8 cellular contexts compared by ENCODE assay signal in the genomic region with DNA sequence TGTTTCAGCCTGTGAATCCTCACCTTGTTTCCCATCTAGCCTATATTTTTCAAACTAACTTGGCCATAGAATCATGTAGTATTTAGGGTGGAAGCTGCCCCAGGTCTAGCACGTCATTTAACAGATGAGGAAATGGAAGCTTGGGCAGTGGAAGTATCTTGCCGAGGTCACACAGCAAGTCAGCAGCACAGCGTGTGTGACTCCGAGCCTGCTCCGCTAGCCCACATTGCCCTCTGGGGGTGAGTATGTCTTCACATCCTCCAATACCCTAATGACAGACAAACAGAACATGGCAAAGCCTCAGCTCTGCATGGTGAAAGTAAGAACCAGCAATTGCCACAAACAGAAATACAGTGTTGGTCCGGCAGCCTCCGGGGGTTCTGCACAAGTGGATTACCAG. TPM values are rescaled to one million over a fixed set of nuclear protein-coding genes. Genes with fewer than 3 reads are reported as not detected.
DNase-seq lines count a peak whose midpoint lies in the region; ATAC-seq, FAIRE-seq and TF ChIP-seq lines count a peak whose summit lies in the region.

No MANE protein-coding gene starts in this region.

- H3K9ac ChIP-seq in keratinocyte (ENCODE audit: control insufficient read depth, extremely low read depth, insufficient read depth, low read length) = no peak overlapping the region

- 29% methylated on average over 6 of the region's 7 CpGs for WGBS in A549 (ENCODE audit: missing lambda C conversion rate)

- no peak overlapping the region for H2AFZ ChIP-seq in keratinocyte (ENCODE audit: control insufficient read depth, low read length)

- no peaks in the 10 kb centered on the region for H3K36me3 ChIP-seq in keratinocyte (ENCODE audit: control insufficient read depth in 2 of 2, extremely low read depth in 1 of 2, insufficient read depth in 2 of 2, low read length in 2 of 2)

- TF ChIP-seq CTCF in A549 (IDR thresholded peaks at IDR 0.05) = no peak
- no peak for TF ChIP-seq CTCF in RWPE1 (conservative IDR thresholded peaks at IDR 0.05; ENCODE audit: low read depth)
- peak in 2 of 3 experiments; percentile 13 to 77 for TF ChIP-seq CTCF in keratinocyte (optimal IDR thresholded peaks at IDR 0.05 in 1 of 3, IDR thresholded peaks at IDR 0.05 in 1 of 3, conservative IDR thresholded peaks at IDR 0.05 in 1 of 3; ENCODE audit: extremely low read depth in 1 of 3, insufficient read depth in 2 of 3, low read length in 3 of 3)

- H3K4me2 ChIP-seq in A549 (no peak overlapping the region), keratinocyte (ENCODE audit: control insufficient read depth, extremely low read depth, insufficient read depth, low read depth, low read length) (no peak overlapping the region)

- no peak for TF ChIP-seq EP300 in A549 (IDR thresholded peaks at IDR 0.05)

- TF ChIP-seq POLR2A in A549 (IDR thresholded peaks at IDR 0.05; ENCODE audit: low read length) = no peak

- FAIRE-seq in A549 (lab: Jason Lieb, UNC) (no peak), keratinocyte (lab: Jason Lieb, UNC) (peak; percentile 36)

- H3K79me2 ChIP-seq in keratinocyte (ENCODE audit: control insufficient read depth, insufficient read depth, low read length) = no peaks in the 10 kb centered on the region

- H3K27ac ChIP-seq in A549 (no peak overlapping the region), RWPE1 (no peak overlapping the region), keratinocyte (ENCODE audit: control insufficient read depth, insufficient read depth, low read length) (no peak overlapping the region)

- POLR2A ChIA-PET in A549 (lab: Yijun Ruan, JAX) = no interaction called here
- POLR2A ChIA-PET in RWPE1 (lab: Yijun Ruan, JAX; ENCODE audit: low non-redundant PET) = no interaction called here

- CTCF ChIA-PET in A549 (lab: Yijun Ruan, JAX) (interaction anchor here (0.7 to 3.0 kb wide), 3 partner anchors 9 to 515 kb away, joined by 3 to 20 read pairs (median 4); no protein-coding TSS in a partner anchor), RWPE1 (lab: Yijun Ruan, JAX) (interaction anchor here (0.6 to 1.3 kb wide), 3 partner anchors 17 to 526 kb away, joined by 3 read pairs; no protein-coding TSS in a partner anchor)

- TF ChIP-seq RAD21 in A549 (conservative IDR thresholded peaks at IDR 0.05 in 1 of 2, IDR thresholded peaks at IDR 0.05 in 1 of 2) = peak; percentile 19 to 25; a peak in 2 of 5 replicates

- ATAC-seq in A549 (peak; percentile 62 to 68; a peak in 3 of 6 replicates), GM21529 (IDR thresholded peaks at IDR 0.05; ENCODE audit: unreplicated experiment) (peak; percentile 52), HG03469 (IDR thresholded peaks at IDR 0.05; ENCODE audit: unreplicated experiment) (no peak)

- H3K4me1 ChIP-seq in A549 (no peaks in the 10 kb centered on the region), keratinocyte (ENCODE audit: control insufficient read depth, extremely low read depth, insufficient read depth, low read length) (peaks cover 4% of the 10 kb centered on the region)

- peak in 1 of 2 experiments; percentile 18 for DNase-seq in A549 (ENCODE audit: low read depth in 1 of 2, low spot score in 1 of 2)
- peak; percentile 15 for DNase-seq in RWPE1 (ENCODE audit: low spot score)
- peak; percentile 14 for DNase-seq in activated gamma-delta T cell (lab: John Stamatoyannopoulos, UW)
- no peak for DNase-seq in keratinocyte (ENCODE audit: low read depth, low spot score)
- peak; percentile 36 to 40 for DNase-seq in stimulated activated CD8-positive, alpha-beta memory T cell treated with anti-CD3 and anti-CD28 coated beads, Interleukin-4, amount 100 ng/mL, for 4 hours (ENCODE audit: low read depth in 2 of 2, low spot score in 1 of 2)
- no peak for DNase-seq in NCI-H1436 (lab: John Stamatoyannopoulos, UW)

- H3K4me3 ChIP-seq in A549 (no peak overlapping the region), keratinocyte (ENCODE audit: control insufficient read depth in 2 of 3, extremely low read depth in 1 of 3, insufficient read depth in 2 of 3, low read depth in 1 of 3, low read length in 3 of 3) (no peak overlapping the region)

- dilution Hi-C loops in keratinocyte (cut with MboI; ENCODE audit: extremely low pct_ligation_motif_present, low sequenced_read_pairs) = no loop called here

- no peaks in the 10 kb centered on the region for H3K9me1 ChIP-seq in keratinocyte (ENCODE audit: control insufficient read depth, extremely low read depth, insufficient read depth, low read length)

- H4K20me1 ChIP-seq in keratinocyte (ENCODE audit: control insufficient read depth, extremely low read depth, insufficient read depth, low read length) = no peaks in the 10 kb centered on the region

- H3K9me3 ChIP-seq in A549 (no peaks in the 10 kb centered on the region; the same call in 2 of the 3 replicates), keratinocyte (ENCODE audit: control insufficient read depth, low read depth, low read length) (no peaks in the 10 kb centered on the region)

- H3K27me3 ChIP-seq in keratinocyte (ENCODE audit: control insufficient read depth, extremely low read depth, insufficient read depth, low read length) = no peaks in the 10 kb centered on the region

TF ChIP-seq in A549, 52 proteins besides CTCF, POLR2A, EP300 and RAD21:
- no peak for TF ChIP-seq RCOR1 (IDR thresholded peaks at IDR 0.05; ENCODE audit: low read depth, low read length)

RNA-seq across cellular contexts. Expression of a gene that starts 2.2 kb away (rescaled TPM):
- polyA plus RNA-seq in A549 (2011; rRNA removed) = not detected in 2 replicates
- not detected in 2 replicates for polyA plus RNA-seq in A549 (2012; cell fraction: cytosol; rRNA removed)
- not detected in 2 replicates for polyA plus RNA-seq in A549 (2012; cell fraction: nucleus; rRNA removed)
- not detected in 3 replicates for polyA plus RNA-seq in A549 (2017; fragmentation: RNase III; extraction: RNeasy Plus Mini Kit Qiagen cat#74134 plus additional on column Dnase treatment)
- not detected in 2 replicates for polyA minus RNA-seq in A549 (2011; rRNA and poly(A)+ RNA removed)
- 0.07 to 0.54 TPM (median 0.14 TPM) in 3 replicates for polyA plus RNA-seq in keratinocyte
- not detected for polyA plus RNA-seq in keratinocyte (2011; ENCODE audit: low read depth)
- polyA plus RNA-seq in keratinocyte (2011; cell fraction: cytosol; rRNA removed) = 0.03 and 0.17 TPM in 2 replicates
- polyA plus RNA-seq in keratinocyte (2011; cell fraction: nucleus; rRNA removed) = 0.33 and 0.43 TPM in 2 replicates
- polyA plus RNA-seq in keratinocyte (2012; ENCODE audit: low replicate concordance) = 0.10 and 0.18 TPM in 2 replicates
- polyA minus RNA-seq in keratinocyte = 0.49 TPM in 1 of 3 replicates, not detected in the others
- not detected for polyA minus RNA-seq in keratinocyte (2011; cell fraction: cytosol; rRNA and poly(A)+ RNA removed)
- 0.11 and 0.62 TPM in 2 replicates for polyA minus RNA-seq in keratinocyte (2011; cell fraction: nucleus; rRNA and poly(A)+ RNA removed)

RNA-seq across cellular contexts. Expression of a gene that starts 14.7 kb away (rescaled TPM):
- polyA plus RNA-seq in A549 (2011; rRNA removed) = not detected in 2 replicates
- not detected in 2 replicates for polyA plus RNA-seq in A549 (2012; cell fraction: cytosol; rRNA removed)
- polyA plus RNA-seq in A549 (2012; cell fraction: nucleus; rRNA removed) = not detected in 2 replicates
- not detected in 3 replicates for polyA plus RNA-seq in A549 (2017; fragmentation: RNase III; extraction: RNeasy Plus Mini Kit Qiagen cat#74134 plus additional on column Dnase treatment)
- 0.54 TPM in 1 of 2 replicates, not detected in the other for polyA minus RNA-seq in A549 (2011; rRNA and poly(A)+ RNA removed)
- 0.02 to 0.26 TPM (median 0.07 TPM) in 3 replicates for polyA plus RNA-seq in keratinocyte
- polyA plus RNA-seq in keratinocyte (2011; ENCODE audit: low read depth) = 0.55 TPM
- polyA plus RNA-seq in keratinocyte (2011; cell fraction: cytosol; rRNA removed) = not detected in 2 replicates
- polyA plus RNA-seq in keratinocyte (2011; cell fraction: nucleus; rRNA removed) = 0.08 TPM in 1 of 2 replicates, not detected in the other
- polyA plus RNA-seq in keratinocyte (2012; ENCODE audit: low replicate concordance) = 0.54 TPM in 1 of 2 replicates, not detected in the other
- polyA minus RNA-seq in keratinocyte = 1.7 TPM in 1 of 3 replicates, not detected in the others
- not detected for polyA minus RNA-seq in keratinocyte (2011; cell fraction: cytosol; rRNA and poly(A)+ RNA removed)
- 0.31 TPM in 1 of 2 replicates, not detected in the other for polyA minus RNA-seq in keratinocyte (2011; cell fraction: nucleus; rRNA and poly(A)+ RNA removed)

RNA-seq across cellular contexts. Expression of a gene that starts 38.5 kb away (rescaled TPM):
- polyA plus RNA-seq in A549 (2011; rRNA removed) = not detected in 2 replicates
- 0.01 TPM in 1 of 2 replicates, not detected in the other for polyA plus RNA-seq in A549 (2012; cell fraction: cytosol; rRNA removed)
- polyA plus RNA-seq in A549 (2012; cell fraction: nucleus; rRNA removed) = not detected in 2 replicates
- polyA plus RNA-seq in A549 (2017; fragmentation: RNase III; extraction: RNeasy Plus Mini Kit Qiagen cat#74134 plus additional on column Dnase treatment) = not detected in 3 replicates
- polyA minus RNA-seq in A549 (2011; rRNA and poly(A)+ RNA removed) = not detected in 2 replicates
- polyA plus RNA-seq in keratinocyte = 0.09 to 0.17 TPM in 2 of 3 replicates, not detected in the other
- not detected for polyA plus RNA-seq in keratinocyte (2011; ENCODE audit: low read depth)
- polyA plus RNA-seq in keratinocyte (2011; cell fraction: cytosol; rRNA removed) = not detected in 2 replicates
- polyA plus RNA-seq in keratinocyte (2011; cell fraction: nucleus; rRNA removed) = 0.06 and 0.17 TPM in 2 replicates
- polyA plus RNA-seq in keratinocyte (2012; ENCODE audit: low replicate concordance) = 0.17 and 0.28 TPM in 2 replicates
- not detected in 3 replicates for polyA minus RNA-seq in keratinocyte
- polyA minus RNA-seq in keratinocyte (2011; cell fraction: cytosol; rRNA and poly(A)+ RNA removed) = not detected
- polyA minus RNA-seq in keratinocyte (2011; cell fraction: nucleus; rRNA and poly(A)+ RNA removed) = not detected in 2 replicates

Comparison
In these comparisons a context has a peak if more than half of its experiments do, and no peak if none do; other contexts are left out.
1. DNase-seq: peak in RWPE1 (single experiment), activated gamma-delta T cell (single experiment) and stimulated activated CD8-positive, alpha-beta memory T cell treated with anti-CD3 and anti-CD28 coated beads, Interleukin-4, amount 100 ng/mL, for 4 hours (2 of 2); none in keratinocyte (single experiment) and NCI-H1436 (single experiment).
2. CTCF ChIP-seq: peak in keratinocyte (2 of 3); none in A549 (single experiment) and RWPE1 (single experiment).